Comparison of ENCODE assay signal across 8 cellular contexts in the genomic region with DNA sequence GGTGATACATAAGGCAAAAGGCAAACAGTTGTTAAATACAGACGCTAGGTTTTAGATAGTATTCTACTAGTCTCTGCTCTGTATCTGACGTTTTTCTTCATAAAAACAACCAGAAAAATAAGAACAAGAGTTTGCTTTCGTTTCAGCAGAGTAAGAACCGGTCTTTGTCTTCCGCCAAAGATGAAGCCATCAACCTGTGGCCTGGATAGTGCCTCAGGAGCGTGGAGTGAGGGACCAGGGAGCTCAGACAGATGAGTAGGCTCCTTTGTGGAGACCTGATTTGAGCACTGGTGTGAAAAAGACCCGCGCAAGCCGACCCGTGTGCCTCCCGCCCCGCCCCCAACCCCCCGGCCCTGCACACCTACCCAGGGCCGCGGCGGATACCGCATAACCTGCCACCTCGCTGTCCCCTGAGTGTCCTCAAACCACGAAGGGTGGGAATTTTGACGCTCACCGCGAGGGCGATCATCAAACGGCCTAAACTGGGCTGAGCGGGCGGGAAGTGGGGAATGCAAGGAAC. TPM values are rescaled to one million over a fixed set of nuclear protein-coding genes. Genes with fewer than 3 reads are reported as not detected.
DNase-seq lines count a peak whose midpoint lies in the region; ATAC-seq and TF ChIP-seq lines count a peak whose summit lies in the region.

No MANE protein-coding gene starts in this region.

- ATAC-seq in GM21576 (IDR thresholded peaks at IDR 0.05; ENCODE audit: unreplicated experiment) (peak; percentile 1), Right ventricle myocardium superior (ENCODE audit: poor library complexity) (peak; percentile 25), HG03378 (IDR thresholded peaks at IDR 0.05; ENCODE audit: unreplicated experiment) (no peak), GM19351 (IDR thresholded peaks at IDR 0.05; ENCODE audit: unreplicated experiment) (no peak)

- peaks cover 0 to 22% (median 20%) of the 10 kb centered on the region in 4 donors for H3K4me1 ChIP-seq in sigmoid colon

- TF ChIP-seq POLR2A in sigmoid colon (IDR thresholded peaks at IDR 0.05), result no peak

- no peaks in the 10 kb centered on the region for H3K9me3 ChIP-seq in sigmoid colon

- WGBS in sigmoid colon, 2 donors, result 61 to 80% methylated on average over 26 of the region's 26 CpGs

- TF ChIP-seq EP300 in sigmoid colon (IDR thresholded peaks at IDR 0.05), result no peak

- H3K27me3 ChIP-seq in sigmoid colon, result peaks cover 5 to 19% (median 9%) of the 10 kb centered on the region in 3 donors

- H3K4me3 ChIP-seq in sigmoid colon, result peak overlapping the region; percentile 42 to 69 (median 62)

- DNase-seq in T-helper 9 cell, result peak; percentile 6
- DNase-seq in Right ventricle myocardium superior, result no peak
- DNase-seq in sigmoid colon, result no peak
- DNase-seq in AML-193 (lab: John Stamatoyannopoulos, UW), result no peak
- no peak for DNase-seq in mesenteric fat pad (ENCODE audit: low spot score)

- H3K27ac ChIP-seq in sigmoid colon, result peak overlapping the region; percentile 32 to 67 (median 55)

- H3K36me3 ChIP-seq in sigmoid colon, result no peaks in the 10 kb centered on the region

- intact Hi-C loops in Right ventricle myocardium superior (cut with DNase I) (no loop called here), sigmoid colon (cut with DNase I) (no loop called here)

- TF ChIP-seq CTCF in sigmoid colon (IDR thresholded peaks at IDR 0.05), result no peak

RNA-seq across cellular contexts. Expression of gene LMO7, which starts 1.0 kb away (rescaled TPM):
- total RNA-seq in Right ventricle myocardium superior (440 TPM), sigmoid colon (10 to 100 TPM in 2 of 4 donors, 1 to 10 TPM in 2; 5.0 to 19.4 (median 10.2) TPM), mesenteric fat pad (8.2 TPM)
- 10 to 100 TPM; 39.0 to 66.4 (median 56.6) TPM for polyA plus RNA-seq in sigmoid colon

Comparison
In these comparisons a context has a peak if more than half of its experiments do, and no peak if none do; other contexts are left out.
1. ATAC-seq: peak in GM21576 (single experiment) and Right ventricle myocardium superior (single experiment); none in HG03378 (single experiment) and GM19351 (single experiment).
2. RNA of gene LMO7, which starts 1.0 kb away (total RNA-seq): 440 TPM in Right ventricle myocardium superior (single experiment); 5.0 to 19.4 TPM in sigmoid colon and 8.2 TPM in mesenteric fat pad (single experiment); every median in the first group is over 10 times any median in the second.